ENCODE assay signal across 9 cellular contexts in the genomic region with DNA sequence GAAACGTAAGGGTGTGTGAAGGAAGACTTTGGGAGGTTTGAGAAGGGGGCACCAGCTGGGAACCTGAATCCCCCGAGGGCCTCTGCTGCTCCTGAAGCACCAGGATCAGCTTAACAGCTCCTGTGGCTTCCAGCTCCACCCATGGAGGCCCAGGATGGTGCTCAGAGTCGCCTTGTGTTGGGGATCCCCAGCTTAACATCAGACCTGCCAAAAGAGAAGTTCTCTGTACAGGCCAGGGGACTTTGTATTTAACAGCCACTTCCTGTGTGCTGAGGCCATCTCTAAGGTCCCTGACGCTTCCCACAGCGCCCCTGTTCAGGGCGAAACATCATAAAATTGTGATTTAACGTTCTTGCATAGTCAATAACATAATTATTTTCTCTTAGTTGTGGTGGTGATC.
A peak's percentile ranks its signal among the peaks of the same experiment; 100 is the strongest.
DNase-seq lines count a peak whose midpoint lies in the region; ATAC-seq and TF ChIP-seq lines count a peak whose summit lies in the region.
"Had no signal": no experiment of that assay in that cellular context is flagged by ENCODE, and none has a peak within 500 bp of the region (broad histone marks: within the 10 kb centered on the region; RNA-seq: fewer than 3 reads in every experiment).

No MANE protein-coding gene starts in this region.

- ATAC-seq in GM19023 (IDR thresholded peaks at IDR 0.05; ENCODE audit: unreplicated experiment) (peak; percentile 95), HG03066 (IDR thresholded peaks at IDR 0.05; ENCODE audit: low read depth, unreplicated experiment) (peak; percentile 89)

- DNase-seq in GM19238 (ENCODE audit: insufficient read length, low spot score) (no peak), osteocyte (ENCODE audit: extremely low spot score, unreplicated experiment) (no peak), MM.1S (no peak), HFFc6 (no peak)
- DNase-seq: left ventricle myocardium inferior had no signal

- H3K27me3 Mint-ChIP-seq in activated naive CD8-positive, alpha-beta T cell, result no peaks in the 10 kb centered on the region
- H3K27me3 Mint-ChIP-seq in osteocyte (ENCODE audit: unreplicated experiment) (no peaks in the 10 kb centered on the region), HFFc6 (ENCODE audit: insufficient read depth) (no peaks in the 10 kb centered on the region)

- H3K4me3 ChIP-seq in BLaER1 (no peak overlapping the region), MM.1S (ENCODE audit: low read length) (no peak overlapping the region)
- H3K4me3 ChIP-seq: left ventricle myocardium inferior had no signal

- H3K27ac Mint-ChIP-seq in activated naive CD8-positive, alpha-beta T cell, result peak overlapping the region; percentile 91
- H3K27ac Mint-ChIP-seq in osteocyte (ENCODE audit: unreplicated experiment) (no peak overlapping the region), HFFc6 (no peak overlapping the region)

- peaks cover 28% of the 10 kb centered on the region for H3K36me3 Mint-ChIP-seq in activated naive CD8-positive, alpha-beta T cell
- H3K36me3 Mint-ChIP-seq in osteocyte (ENCODE audit: unreplicated experiment), result peaks cover 18% of the 10 kb centered on the region
- peaks cover 5% of the 10 kb centered on the region; the same call in 1 of the 2 replicates for H3K36me3 Mint-ChIP-seq in HFFc6 (ENCODE audit: low read depth)

- H3K9ac ChIP-seq in BLaER1 (no peak overlapping the region), MM.1S (ENCODE audit: low read length) (no peak overlapping the region)

- H3K36me3 ChIP-seq in BLaER1 (peaks cover 88% of the 10 kb centered on the region), MM.1S (replicated peaks; ENCODE audit: insufficient read depth, low read length) (no peaks in the 10 kb centered on the region; the same call in 1 of the 2 replicates)

- H3K4me1 Mint-ChIP-seq in activated naive CD8-positive, alpha-beta T cell (ENCODE audit: low read depth), result peaks cover 81% of the 10 kb centered on the region
- H3K4me1 Mint-ChIP-seq in osteocyte (ENCODE audit: unreplicated experiment) (peaks cover 3% of the 10 kb centered on the region), HFFc6 (ENCODE audit: low read depth) (no peaks in the 10 kb centered on the region)

- peak overlapping the region; percentile 14; the same call in 1 of the 2 replicates for H3K27ac ChIP-seq in BLaER1
- no peak overlapping the region for H3K27ac ChIP-seq in MM.1S (ENCODE audit: low read length)
- H3K27ac ChIP-seq: left ventricle myocardium inferior had no signal

- peak overlapping the region; percentile 56 for H3K4me3 Mint-ChIP-seq in activated naive CD8-positive, alpha-beta T cell
- H3K4me3 Mint-ChIP-seq in osteocyte (ENCODE audit: unreplicated experiment) (no peak overlapping the region), HFFc6 (no peak overlapping the region)

- TF ChIP-seq CTCF in osteocyte (IDR thresholded peaks at IDR 0.05) (no peak), MM.1S (IDR thresholded peaks at IDR 0.05; ENCODE audit: low read length) (no peak), HFFc6 (IDR thresholded peaks at IDR 0.05) (no peak)

- no peaks in the 10 kb centered on the region for H3F3A ChIP-seq in MM.1S (ENCODE audit: insufficient read depth, low read length)

- no peak overlapping the region for H2AFZ ChIP-seq in MM.1S (ENCODE audit: low read length)

- peaks cover 40% of the 10 kb centered on the region for H3K9me3 ChIP-seq in BLaER1
- H3K9me3 ChIP-seq in MM.1S (replicated peaks; ENCODE audit: insufficient read depth, low read length), result no peaks in the 10 kb centered on the region

- H3K4me2 ChIP-seq in BLaER1 (no peak overlapping the region), MM.1S (ENCODE audit: low read depth, low read length) (no peak overlapping the region)

- H4K20me1 ChIP-seq in BLaER1 (peaks cover 72% of the 10 kb centered on the region), MM.1S (ENCODE audit: insufficient read depth, low read length) (peaks cover 30% of the 10 kb centered on the region)

- H3K9me3 Mint-ChIP-seq in activated naive CD8-positive, alpha-beta T cell (ENCODE audit: low read depth), result peaks cover 4% of the 10 kb centered on the region
- H3K9me3 Mint-ChIP-seq in osteocyte (ENCODE audit: unreplicated experiment), result peaks cover under 1% of the 10 kb centered on the region
- H3K9me3 Mint-ChIP-seq in HFFc6, result no peaks in the 10 kb centered on the region

- H3K79me2 ChIP-seq in MM.1S (ENCODE audit: low read length), result peaks cover 87% of the 10 kb centered on the region

- H3K27me3 ChIP-seq in BLaER1 (no peaks in the 10 kb centered on the region), MM.1S (replicated peaks; ENCODE audit: insufficient read depth, low read length) (no peaks in the 10 kb centered on the region)

- H3K4me1 ChIP-seq in BLaER1 (0 out of 2 replicates have a peak, but pooled peaks cover 6% of the 10 kb centered on the region), MM.1S (ENCODE audit: low read length) (peaks cover 2% of the 10 kb centered on the region)

- H3K9me2 ChIP-seq in MM.1S (replicated peaks; ENCODE audit: insufficient read depth, low read length), result no peaks in the 10 kb centered on the region
